In genomic region chr11:34266090-34266912, GRCh38 we compare ENCODE assay signal across 9 cellular contexts.
DNase-seq lines count a peak whose midpoint lies in the region; ATAC-seq and TF ChIP-seq lines count a peak whose summit lies in the region.
"Had no signal": no experiment of that assay in that cellular context is flagged by ENCODE, and none has a peak within 500 bp of the region (broad histone marks: within the 10 kb centered on the region; RNA-seq: fewer than 3 reads in every experiment).

No MANE protein-coding gene starts in this region.

- H2AFZ ChIP-seq in hepatocyte = no peak overlapping the region

- no peak for TF ChIP-seq CTCF in activated CD8-positive, alpha-beta T cell treated with anti-CD3 and anti-CD28 coated beads for 36 hours (IDR thresholded peaks at IDR 0.05)
- TF ChIP-seq CTCF in hepatocyte (IDR thresholded peaks at IDR 0.05; ENCODE audit: poor library complexity) = no peak
- TF ChIP-seq CTCF in tibial artery (IDR thresholded peaks at IDR 0.05) = no peak
- TF ChIP-seq CTCF in GM20000 (IDR thresholded peaks at IDR 0.05; ENCODE audit: extremely low read depth, missing control alignments) = no peak

- H4K20me1 ChIP-seq in hepatocyte (ENCODE audit: insufficient read depth, poor library complexity, severe bottlenecking) = no peaks in the 10 kb centered on the region

- H3K27me3 ChIP-seq in hepatocyte (no peaks in the 10 kb centered on the region), tibial artery (no peaks in the 10 kb centered on the region)

- peaks cover 1% of the 10 kb centered on the region for H3K27me3 Mint-ChIP-seq in activated CD4-positive, alpha-beta T cell treated with anti-CD3 and anti-CD28 coated beads for 36 hours
- H3K27me3 Mint-ChIP-seq in activated CD4-positive, alpha-beta T cell treated with anti-CD3 and anti-CD28 coated beads, Interleukin-2, amount 10 ng/mL, durations not matched to agents 7 days and 5 days = peaks cover 16% of the 10 kb centered on the region
- H3K27me3 Mint-ChIP-seq in activated CD8-positive, alpha-beta T cell treated with anti-CD3 and anti-CD28 coated beads for 36 hours = no peaks in the 10 kb centered on the region
- no peaks in the 10 kb centered on the region for H3K27me3 Mint-ChIP-seq in natural killer cell treated with Interleukin-12 subunit alpha and Interleukin-12 subunit beta and Interleukin-15 and Interleukin-18, amount 100 ng/mL, for 72 hours

- peak; percentile 23 for ATAC-seq in activated CD4-positive, alpha-beta T cell treated with anti-CD3 and anti-CD28 coated beads for 36 hours
- ATAC-seq in activated CD8-positive, alpha-beta T cell treated with anti-CD3 and anti-CD28 coated beads for 36 hours = peak; percentile 17
- ATAC-seq in GM18511 (IDR thresholded peaks at IDR 0.05; ENCODE audit: unreplicated experiment) = no peak
- no peak for ATAC-seq in natural killer cell treated with Interleukin-12 subunit alpha and Interleukin-12 subunit beta and Interleukin-15 and Interleukin-18, amount 100 ng/mL, for 72 hours

- 75% methylated on average over 9 of the region's 11 CpGs for WGBS in hepatocyte (ENCODE audit: low lambda C conversion rate, missing lambda C conversion rate)

- H3K36me3 ChIP-seq in hepatocyte (replicated peaks; ENCODE audit: insufficient read depth, low read depth) (no peaks in the 10 kb centered on the region), tibial artery (no peaks in the 10 kb centered on the region)

- no peak overlapping the region for H3K27ac Mint-ChIP-seq in activated CD4-positive, alpha-beta T cell treated with anti-CD3 and anti-CD28 coated beads for 36 hours
- H3K27ac Mint-ChIP-seq in activated CD4-positive, alpha-beta T cell treated with anti-CD3 and anti-CD28 coated beads, Interleukin-2, amount 10 ng/mL, durations not matched to agents 7 days and 5 days = no peak overlapping the region
- H3K27ac Mint-ChIP-seq in activated CD8-positive, alpha-beta T cell treated with anti-CD3 and anti-CD28 coated beads for 36 hours = no peak overlapping the region
- H3K27ac Mint-ChIP-seq in natural killer cell treated with Interleukin-12 subunit alpha and Interleukin-12 subunit beta and Interleukin-15 and Interleukin-18, amount 100 ng/mL, for 72 hours = no peak overlapping the region
- H3K27ac Mint-ChIP-seq: CD4-positive, CD25-positive, alpha-beta regulatory T cell had no signal

- H3K9me3 ChIP-seq in hepatocyte (ENCODE audit: low read depth) (no peaks in the 10 kb centered on the region), tibial artery (no peaks in the 10 kb centered on the region)

- H3K9me2 ChIP-seq in hepatocyte (replicated peaks; ENCODE audit: insufficient read depth) = no peaks in the 10 kb centered on the region

- DNase-seq in activated CD4-positive, alpha-beta T cell treated with anti-CD3 and anti-CD28 coated beads for 36 hours = no peak
- DNase-seq in activated CD4-positive, alpha-beta T cell treated with anti-CD3 and anti-CD28 coated beads, Interleukin-2, amount 10 ng/mL, durations not matched to agents 7 days and 5 days = no peak
- no peak for DNase-seq in activated CD8-positive, alpha-beta T cell treated with anti-CD3 and anti-CD28 coated beads for 36 hours
- DNase-seq in hepatocyte (ENCODE audit: low spot score) (peak; percentile 72), tibial artery (peak; percentile 70 to 80), GM20000 (ENCODE audit: low spot score) (no peak)
- DNase-seq in natural killer cell treated with Interleukin-12 subunit alpha and Interleukin-12 subunit beta and Interleukin-15 and Interleukin-18, amount 100 ng/mL, for 72 hours (ENCODE audit: low spot score) = no peak
- DNase-seq: CD4-positive, CD25-positive, alpha-beta regulatory T cell had no signal

- H3K4me2 ChIP-seq in hepatocyte = peak overlapping the region; percentile 23

- peaks cover 22% of the 10 kb centered on the region for H3K79me2 ChIP-seq in hepatocyte

- POLR2A ChIA-PET in activated CD4-positive, alpha-beta T cell treated with anti-CD3 and anti-CD28 coated beads for 36 hours (lab: Charles Lee) = no interaction called here
- POLR2A ChIA-PET in activated CD4-positive, alpha-beta T cell treated with anti-CD3 and anti-CD28 coated beads, Interleukin-2, amount 10 ng/mL, durations not matched to agents 7 days and 5 days (lab: Charles Lee) = no interaction called here
- POLR2A ChIA-PET in activated CD8-positive, alpha-beta T cell treated with anti-CD3 and anti-CD28 coated beads for 36 hours (lab: Charles Lee) = interaction anchor here (0.8 kb wide), 1 partner anchor 236 kb away, joined by 3 read pairs; no protein-coding TSS in a partner anchor

- no peak overlapping the region for H3K4me3 Mint-ChIP-seq in activated CD4-positive, alpha-beta T cell treated with anti-CD3 and anti-CD28 coated beads for 36 hours
- H3K4me3 Mint-ChIP-seq in activated CD4-positive, alpha-beta T cell treated with anti-CD3 and anti-CD28 coated beads, Interleukin-2, amount 10 ng/mL, durations not matched to agents 7 days and 5 days = no peak overlapping the region
- no peak overlapping the region for H3K4me3 Mint-ChIP-seq in activated CD8-positive, alpha-beta T cell treated with anti-CD3 and anti-CD28 coated beads for 36 hours
- H3K4me3 Mint-ChIP-seq in natural killer cell treated with Interleukin-12 subunit alpha and Interleukin-12 subunit beta and Interleukin-15 and Interleukin-18, amount 100 ng/mL, for 72 hours = no peak overlapping the region
- H3K4me3 Mint-ChIP-seq: CD4-positive, CD25-positive, alpha-beta regulatory T cell had no signal

- no peaks in the 10 kb centered on the region for H3K9me3 Mint-ChIP-seq in activated CD4-positive, alpha-beta T cell treated with anti-CD3 and anti-CD28 coated beads for 36 hours (ENCODE audit: low read depth)
- H3K9me3 Mint-ChIP-seq in activated CD4-positive, alpha-beta T cell treated with anti-CD3 and anti-CD28 coated beads, Interleukin-2, amount 10 ng/mL, durations not matched to agents 7 days and 5 days = no peaks in the 10 kb centered on the region
- no peaks in the 10 kb centered on the region for H3K9me3 Mint-ChIP-seq in activated CD8-positive, alpha-beta T cell treated with anti-CD3 and anti-CD28 coated beads for 36 hours
- H3K9me3 Mint-ChIP-seq in natural killer cell treated with Interleukin-12 subunit alpha and Interleukin-12 subunit beta and Interleukin-15 and Interleukin-18, amount 100 ng/mL, for 72 hours = no peaks in the 10 kb centered on the region
- H3K9me3 Mint-ChIP-seq: CD4-positive, CD25-positive, alpha-beta regulatory T cell had no signal

- H3K4me3 ChIP-seq in hepatocyte (no peak overlapping the region), tibial artery (no peak overlapping the region)

- CTCF ChIA-PET in activated CD4-positive, alpha-beta T cell treated with anti-CD3 and anti-CD28 coated beads for 36 hours (lab: Charles Lee) = no interaction called here
- CTCF ChIA-PET in activated CD4-positive, alpha-beta T cell treated with anti-CD3 and anti-CD28 coated beads, Interleukin-2, amount 10 ng/mL, durations not matched to agents 7 days and 5 days (lab: Charles Lee) = no interaction called here
- CTCF ChIA-PET in activated CD8-positive, alpha-beta T cell treated with anti-CD3 and anti-CD28 coated beads for 36 hours (lab: Charles Lee) = interaction anchor here (1.7 kb wide), 1 partner anchor 91 kb away, joined by 4 read pairs; no protein-coding TSS in a partner anchor

- H3K36me3 Mint-ChIP-seq in activated CD4-positive, alpha-beta T cell treated with anti-CD3 and anti-CD28 coated beads for 36 hours (ENCODE audit: low read depth) = no peaks in the 10 kb centered on the region
- no peaks in the 10 kb centered on the region for H3K36me3 Mint-ChIP-seq in activated CD4-positive, alpha-beta T cell treated with anti-CD3 and anti-CD28 coated beads, Interleukin-2, amount 10 ng/mL, durations not matched to agents 7 days and 5 days (ENCODE audit: low read depth)
- H3K36me3 Mint-ChIP-seq in activated CD8-positive, alpha-beta T cell treated with anti-CD3 and anti-CD28 coated beads for 36 hours (ENCODE audit: low read depth) = no peaks in the 10 kb centered on the region
- H3K36me3 Mint-ChIP-seq in natural killer cell treated with Interleukin-12 subunit alpha and Interleukin-12 subunit beta and Interleukin-15 and Interleukin-18, amount 100 ng/mL, for 72 hours = no peaks in the 10 kb centered on the region
- H3K36me3 Mint-ChIP-seq: CD4-positive, CD25-positive, alpha-beta regulatory T cell had no signal

- intact Hi-C loops in activated CD4-positive, alpha-beta T cell treated with anti-CD3 and anti-CD28 coated beads for 36 hours (cut with DNase I, micrococcal nuclease) = no loop called here
- intact Hi-C loops in activated CD8-positive, alpha-beta T cell treated with anti-CD3 and anti-CD28 coated beads for 36 hours (cut with micrococcal nuclease) = no loop called here
- intact Hi-C loops in tibial artery (cut with DNase I; ENCODE audit: low total_unique reads) = loop anchor here (5.0 kb wide), 2 partner anchors 76 to 91 kb away; partner anchors contain the start of gene ABTB2

- H3K4me1 ChIP-seq in hepatocyte (ENCODE audit: insufficient read depth) (peaks cover 21% of the 10 kb centered on the region), tibial artery (peaks cover 0 to 57% (median 33%) of the 10 kb centered on the region in 4 donors)

- H3K4me1 Mint-ChIP-seq in activated CD4-positive, alpha-beta T cell treated with anti-CD3 and anti-CD28 coated beads for 36 hours = peaks cover 10% of the 10 kb centered on the region
- peaks cover 4% of the 10 kb centered on the region for H3K4me1 Mint-ChIP-seq in activated CD4-positive, alpha-beta T cell treated with anti-CD3 and anti-CD28 coated beads, Interleukin-2, amount 10 ng/mL, durations not matched to agents 7 days and 5 days
- peaks cover 7% of the 10 kb centered on the region for H3K4me1 Mint-ChIP-seq in activated CD8-positive, alpha-beta T cell treated with anti-CD3 and anti-CD28 coated beads for 36 hours (ENCODE audit: low read depth)
- H3K4me1 Mint-ChIP-seq in natural killer cell treated with Interleukin-12 subunit alpha and Interleukin-12 subunit beta and Interleukin-15 and Interleukin-18, amount 100 ng/mL, for 72 hours (ENCODE audit: low read depth in 2 of 2) = peaks cover 0 to 15% of the 10 kb centered on the region in 2 donors

- peak overlapping the region; percentile 79 for H3K27ac ChIP-seq in hepatocyte
- H3K27ac ChIP-seq in tibial artery = peak overlapping the region; percentile 60 to 69

Comparison
In these comparisons a context has a peak if more than half of its experiments do, and no peak if none do; other contexts are left out.
1. ATAC-seq: peak in activated CD4-positive, alpha-beta T cell treated with anti-CD3 and anti-CD28 coated beads for 36 hours (single experiment) and activated CD8-positive, alpha-beta T cell treated with anti-CD3 and anti-CD28 coated beads for 36 hours (single experiment); none in GM18511 (single experiment) and natural killer cell treated with Interleukin-12 subunit alpha and Interleukin-12 subunit beta and Interleukin-15 and Interleukin-18, amount 100 ng/mL, for 72 hours (0 of 2).
2. DNase-seq: peak in hepatocyte (single experiment) and tibial artery (2 of 2); none in activated CD4-positive, alpha-beta T cell treated with anti-CD3 and anti-CD28 coated beads for 36 hours (single experiment), activated CD4-positive, alpha-beta T cell treated with anti-CD3 and anti-CD28 coated beads, Interleukin-2, amount 10 ng/mL, durations not matched to agents 7 days and 5 days (single experiment), activated CD8-positive, alpha-beta T cell treated with anti-CD3 and anti-CD28 coated beads for 36 hours (single experiment), GM20000 (single experiment) and natural killer cell treated with Interleukin-12 subunit alpha and Interleukin-12 subunit beta and Interleukin-15 and Interleukin-18, amount 100 ng/mL, for 72 hours (single experiment).